ENCODE assay signal across 17 cellular contexts in genomic region chr9:130237763-130238524, GRCh38. TPM values are rescaled to one million over a fixed set of nuclear protein-coding genes. Genes with fewer than 3 reads are reported as not detected.
A peak's percentile ranks its signal among the peaks of the same experiment; 100 is the strongest.
DNase-seq lines count a peak whose midpoint lies in the region; ATAC-seq and TF ChIP-seq lines count a peak whose summit lies in the region.
"Had no signal": no experiment of that assay in that cellular context is flagged by ENCODE, and none has a peak within 500 bp of the region (broad histone marks: within the 10 kb centered on the region; RNA-seq: fewer than 3 reads in every experiment).

No MANE protein-coding gene starts in this region.

- no peaks in the 10 kb centered on the region for H3K9me3 ChIP-seq in CD4-positive, CD25-positive, alpha-beta regulatory T cell (ENCODE audit: control insufficient read depth in 2 of 2, low read length in 2 of 2)
- H3K9me3 ChIP-seq in SK-N-MC (ENCODE audit: low read depth, low read length) (no peaks in the 10 kb centered on the region), lung (ENCODE audit: control insufficient read depth in 2 of 2, insufficient read depth in 1 of 2, low read length in 1 of 2) (no peaks in the 10 kb centered on the region)
- H3K9me3 ChIP-seq: Caco-2, neutrophil, right lobe of liver had no signal

- no peaks in the 10 kb centered on the region for H3K9me3 Mint-ChIP-seq in CD4-positive, CD25-positive, alpha-beta regulatory T cell

- H3K27me3 ChIP-seq in CD4-positive, CD25-positive, alpha-beta regulatory T cell (ENCODE audit: control insufficient read depth, insufficient read depth, low read length) = no peaks in the 10 kb centered on the region
- no peaks in the 10 kb centered on the region for H3K27me3 ChIP-seq in lung (ENCODE audit: control insufficient read depth, insufficient read depth)
- H3K27me3 ChIP-seq: neutrophil, right lobe of liver had no signal

- peak overlapping the region in 2 of 3 donors; percentile 52 to 54 for H3K27ac Mint-ChIP-seq in CD4-positive, CD25-positive, alpha-beta regulatory T cell

- DNase-seq in CD4-positive, CD25-positive, alpha-beta regulatory T cell = peak in 2 of 3 donors; percentile 18 to 31
- DNase-seq in MV-4-11 (lab: John Stamatoyannopoulos, UW) (peak; percentile 63), SK-N-MC (ENCODE audit: low read depth, low spot score) (no peak), lung (ENCODE audit: low spot score) (peak; percentile 75), NCI-H2171 treated with DMSO at 0.1 percent for 48 hours (lab: John Stamatoyannopoulos, UW) (no peak), AG20443 (ENCODE audit: low spot score) (no peak), omental fat pad (ENCODE audit: low spot score) (no peak)
- DNase-seq: activated naive CD4-positive, alpha-beta T cell; Caco-2; GF-D8; NCI-H82; stimulated activated CD4-positive, alpha-beta T cell treated with anti-CD3 and anti-CD28 coated beads, Interleukin-4, amount 100 ng/mL, for 4 hours; T-helper 1 cell had no signal

- no peak overlapping the region for H3K9ac ChIP-seq in SK-N-MC (ENCODE audit: insufficient read length)
- H3K9ac ChIP-seq: KMS-11 had no signal

- TF ChIP-seq CTCF in lung (IDR thresholded peaks at IDR 0.05; ENCODE audit: control extremely low read depth, extremely low read depth) (no peak), omental fat pad (IDR thresholded peaks at IDR 0.05) (no peak)

- peak overlapping the region in 1 of 4 donors; percentile 42 for H3K4me3 Mint-ChIP-seq in CD4-positive, CD25-positive, alpha-beta regulatory T cell

- H3K36me3 ChIP-seq in CD4-positive, CD25-positive, alpha-beta regulatory T cell (ENCODE audit: control insufficient read depth, insufficient read depth, low read length) = no peaks in the 10 kb centered on the region
- H3K36me3 ChIP-seq in SK-N-MC (ENCODE audit: insufficient read depth, low read length) (peaks cover 19% of the 10 kb centered on the region; the same call in 1 of the 2 replicates), lung (ENCODE audit: control insufficient read depth in 2 of 2, insufficient read depth in 2 of 2, low read length in 2 of 2) (no peaks in the 10 kb centered on the region)
- H3K36me3 ChIP-seq: neutrophil, right lobe of liver had no signal

- H3K27ac ChIP-seq in CD4-positive, CD25-positive, alpha-beta regulatory T cell (ENCODE audit: insufficient read depth, low read length, poor library complexity, severe bottlenecking) = no peak overlapping the region
- H3K27ac ChIP-seq in SK-N-MC = peak overlapping the region; percentile 81
- H3K27ac ChIP-seq in lung (ENCODE audit: low read depth in 1 of 2, low read length in 1 of 2) = peak overlapping the region in 1 of 2 donors; percentile 78
- H3K27ac ChIP-seq: KMS-11, neutrophil, right lobe of liver had no signal

- H3K27me3 Mint-ChIP-seq in CD4-positive, CD25-positive, alpha-beta regulatory T cell = no peaks in the 10 kb centered on the region

- H3K4me1 Mint-ChIP-seq in CD4-positive, CD25-positive, alpha-beta regulatory T cell = peaks cover 6 to 40% (median 30%) of the 10 kb centered on the region in 4 donors

- no peak overlapping the region for H3K4me3 ChIP-seq in CD4-positive, CD25-positive, alpha-beta regulatory T cell (ENCODE audit: low read depth, low read length)
- H3K4me3 ChIP-seq in SK-N-MC (no peak overlapping the region), lung (no peak overlapping the region)
- H3K4me3 ChIP-seq: right lobe of liver had no signal

- 66 to 73% methylated on average over 17 of the region's 17 CpGs for WGBS in lung, 2 donors

- no peak for ATAC-seq in CD4-positive, CD25-positive, alpha-beta regulatory T cell (ENCODE audit: low read depth in 2 of 2)
- ATAC-seq in lung (ENCODE audit: insufficient read depth, low FRiP score) = peak; percentile 68
- ATAC-seq in HG03135 (IDR thresholded peaks at IDR 0.05; ENCODE audit: unreplicated experiment) = no peak
- ATAC-seq in omental fat pad (ENCODE audit: low FRiP score) = no peak
- ATAC-seq: right lobe of liver had no signal

- peaks cover 49% of the 10 kb centered on the region for H3K4me1 ChIP-seq in CD4-positive, CD25-positive, alpha-beta regulatory T cell (ENCODE audit: control insufficient read depth, insufficient read depth, low read length, poor library complexity, severe bottlenecking)
- H3K4me1 ChIP-seq in lung (ENCODE audit: control insufficient read depth in 2 of 2, insufficient read depth in 2 of 2, low read length in 2 of 2) = no peaks in the 10 kb centered on the region
- H3K4me1 ChIP-seq: Caco-2 had no signal

- H3K36me3 Mint-ChIP-seq in CD4-positive, CD25-positive, alpha-beta regulatory T cell = no peaks in the 10 kb centered on the region

RNA-seq across cellular contexts. Expression of gene HMCN2, which starts 27.6 kb away (rescaled TPM):
- not detected for total RNA-seq in CD4-positive, CD25-positive, alpha-beta regulatory T cell
- not detected for polyA plus RNA-seq in CD4-positive, CD25-positive, alpha-beta regulatory T cell
- total RNA-seq in lung (1 to 10 TPM; 4.7 to 5.2 TPM), omental fat pad (1 to 10 TPM in 1 of 4 donors, under 1 TPM in 3; 0.19 to 5.8 (median 0.75) TPM)
- 1 to 10 TPM; 2.1 to 2.6 TPM for polyA plus RNA-seq in lung

Comparison
In these comparisons a context has a peak if more than half of its experiments do, and no peak if none do; other contexts are left out.
1. DNase-seq: peak in CD4-positive, CD25-positive, alpha-beta regulatory T cell (2 of 3), MV-4-11 (single experiment) and lung (single experiment); none in SK-N-MC (single experiment), NCI-H2171 treated with DMSO at 0.1 percent for 48 hours (single experiment), AG20443 (single experiment) and omental fat pad (single experiment).